ENCODE assay signal across 10 cellular contexts in genomic region chr17:38451840-38452529, GRCh38. TPM values are rescaled to one million over a fixed set of nuclear protein-coding genes. Genes with fewer than 3 reads are reported as not detected.
DNase-seq lines count a peak whose midpoint lies in the region; ATAC-seq and TF ChIP-seq lines count a peak whose summit lies in the region.
"Had no signal": no experiment of that assay in that cellular context is flagged by ENCODE, and none has a peak within 500 bp of the region (broad histone marks: within the 10 kb centered on the region; RNA-seq: fewer than 3 reads in every experiment).

No MANE protein-coding gene starts in this region.

- H3K27ac ChIP-seq in cardiac muscle cell (peak overlapping the region; percentile 11), lower lobe of right lung (peak overlapping the region; percentile 87), aorta (ENCODE audit: low read depth in 1 of 2, low read length in 2 of 2) (peak overlapping the region in 1 of 2 donors; percentile 60)
- H3K27ac ChIP-seq: HL-60 had no signal

- TF ChIP-seq CTCF in cardiac muscle cell (IDR thresholded peaks at IDR 0.05; ENCODE audit: low read depth, low read length), result no peak
- TF ChIP-seq CTCF in lower lobe of right lung (IDR thresholded peaks at IDR 0.05), result no peak

- peak in 1 of 2 donors; percentile 97 for DNase-seq in cardiac muscle cell (ENCODE audit: low read depth in 1 of 2, low spot score in 1 of 2)
- DNase-seq in left ventricle myocardium superior, result no peak
- DNase-seq in dedifferentiated amniotic fluid mesenchymal stem cell (ENCODE audit: extremely low spot score), result peak; percentile 78
- DNase-seq in lower lobe of right lung, result no peak
- DNase-seq in aorta, result no peak
- no peak for DNase-seq in NCI-H510A (lab: John Stamatoyannopoulos, UW)
- DNase-seq: activated naive CD4-positive, alpha-beta T cell treated with anti-CD3 and anti-CD28 coated beads, Interleukin-2, amount 50 U/mL, for 16 hours had no signal

- intact Hi-C loops in left ventricle myocardium superior (cut with micrococcal nuclease) (no loop called here), lower lobe of right lung (cut with DNase I) (no loop called here), aorta (cut with DNase I) (loop anchor here in 1 of 2 donors (2.0 kb wide), 1 partner anchor 13 kb away; no protein-coding TSS in a partner anchor)

- H3K4me1 ChIP-seq in cardiac muscle cell (ENCODE audit: low read depth) (peaks cover 32% of the 10 kb centered on the region), lower lobe of right lung (peaks cover 71% of the 10 kb centered on the region), aorta (ENCODE audit: control insufficient read depth in 1 of 2, insufficient read depth in 2 of 2, low read length in 2 of 2) (peaks cover 0 to 4% of the 10 kb centered on the region in 2 donors)

- H3K36me3 ChIP-seq in cardiac muscle cell, result no peaks in the 10 kb centered on the region
- H3K36me3 ChIP-seq in lower lobe of right lung, result no peaks in the 10 kb centered on the region
- no peaks in the 10 kb centered on the region for H3K36me3 ChIP-seq in aorta (ENCODE audit: control insufficient read depth in 1 of 2, insufficient read depth in 2 of 2, low read length in 1 of 2)

- ATAC-seq in left ventricle myocardium superior (no peak), lower lobe of right lung (peak; percentile 4 to 20), aorta (ENCODE audit: low FRiP score) (peak; percentile 1), GM21576 (IDR thresholded peaks at IDR 0.05; ENCODE audit: unreplicated experiment) (no peak), HG03095 (IDR thresholded peaks at IDR 0.05; ENCODE audit: unreplicated experiment) (no peak)

- WGBS in aorta, 2 donors, result 56 to 67% methylated on average over 14 to 18 of the region's 18 CpGs

- H3K4me3 ChIP-seq in cardiac muscle cell, result no peak overlapping the region
- H3K4me3 ChIP-seq in lower lobe of right lung, result peak overlapping the region; percentile 35
- no peak overlapping the region for H3K4me3 ChIP-seq in aorta (ENCODE audit: low read length in 2 of 2)

- H3K9me3 ChIP-seq in cardiac muscle cell (ENCODE audit: low read depth) (no peaks in the 10 kb centered on the region), lower lobe of right lung (no peaks in the 10 kb centered on the region), aorta (ENCODE audit: control insufficient read depth, low read length) (no peaks in the 10 kb centered on the region)

- H3K27me3 ChIP-seq in cardiac muscle cell, result peaks cover 7% of the 10 kb centered on the region
- H3K27me3 ChIP-seq in lower lobe of right lung (ENCODE audit: low read depth), result peaks cover 15% of the 10 kb centered on the region
- H3K27me3 ChIP-seq in aorta (ENCODE audit: control insufficient read depth in 1 of 2, insufficient read depth in 2 of 2, low read length in 1 of 2), result no peaks in the 10 kb centered on the region

RNA-seq across cellular contexts. Expression of gene ARHGAP23, which starts 23.7 kb away (rescaled TPM):
- 9.0 and 13.2 TPM in 2 replicates for total RNA-seq in cardiac muscle cell
- polyA plus RNA-seq in cardiac muscle cell, result 6.8 and 7.6 TPM in 2 replicates
- 70.3 TPM for total RNA-seq in left ventricle myocardium superior
- 48.4 TPM for total RNA-seq in lower lobe of right lung
- 100 to 1,000 TPM; 110 to 126 TPM for total RNA-seq in aorta
- 10 to 100 TPM in 1 of 2 donors, 1 to 10 TPM in 1; 6.9 to 31.6 TPM for polyA plus RNA-seq in aorta

Comparison
In these comparisons a context has a peak if more than half of its experiments do, and no peak if none do; other contexts are left out.
1. ATAC-seq: peak in lower lobe of right lung (2 of 2) and aorta (single experiment); none in left ventricle myocardium superior (single experiment), GM21576 (single experiment) and HG03095 (single experiment).